ENCODE assay signal across 7 cellular contexts in the genomic region with DNA sequence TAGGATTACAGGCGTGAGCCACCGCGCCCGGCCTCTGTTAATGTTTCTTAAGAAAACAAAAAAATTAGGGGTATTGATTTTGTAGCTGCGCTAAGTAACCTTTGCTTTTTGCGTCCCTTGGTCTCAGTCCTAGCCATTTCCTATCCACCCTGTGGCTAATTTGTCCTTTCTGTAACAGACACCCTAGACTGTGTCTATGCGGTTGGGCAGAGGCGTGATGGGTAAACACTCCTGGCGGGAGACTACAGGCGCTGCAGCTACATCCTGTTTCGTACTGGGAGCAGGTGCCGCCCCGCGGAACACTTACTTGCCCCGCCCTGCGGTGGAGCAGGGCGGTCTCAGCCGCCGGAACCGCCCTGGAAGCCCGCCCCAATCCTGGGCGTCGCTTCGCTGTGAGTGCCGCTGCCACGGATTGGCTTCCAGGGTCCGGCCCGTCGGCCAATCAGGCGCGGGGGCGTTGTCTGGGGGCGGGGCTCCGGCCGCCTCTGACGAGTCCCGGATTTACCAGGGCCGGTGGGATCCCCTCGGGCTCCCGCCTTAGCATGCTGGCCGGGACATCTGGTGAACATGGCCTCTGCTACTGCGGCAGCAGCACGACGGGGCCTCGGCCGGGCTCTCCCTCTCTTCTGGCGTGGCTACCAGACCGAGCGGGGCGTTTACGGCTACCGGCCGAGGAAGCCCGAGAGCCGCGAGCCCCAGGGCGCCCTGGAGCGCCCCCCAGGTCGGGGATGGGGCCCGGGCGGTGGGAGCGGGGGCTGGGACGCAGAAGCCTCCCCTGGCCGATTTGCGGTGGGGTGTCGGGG.
A peak's percentile ranks its signal among the peaks of the same experiment; 100 is the strongest.
DNase-seq lines count a peak whose midpoint lies in the region; ATAC-seq and TF ChIP-seq lines count a peak whose summit lies in the region.

Gene DHTKD1 (plus strand): TSS at position 488 of the 803 bp plus-strand sequence. CDS start 80 bp downstream, at position 568.

- peak; percentile 92 for ATAC-seq in GM18508 (IDR thresholded peaks at IDR 0.05; ENCODE audit: insufficient read depth, unreplicated experiment)
- peak; percentile 95 for ATAC-seq in HG03025 (IDR thresholded peaks at IDR 0.05; ENCODE audit: low FRiP score, unreplicated experiment)

- H3K4me3 ChIP-seq in astrocyte of the spinal cord (ENCODE audit: low read depth, low read length) (peak within 1 kb of the TSS; percentile 90), retinal pigment epithelial cell (ENCODE audit: low read length) (peak within 1 kb of the TSS; percentile 86)

- peak; percentile 96 to 97 for DNase-seq in NCI-H2081 (lab: John Stamatoyannopoulos, UW)
- peak; percentile 98 for DNase-seq in T1000 (lab: John Stamatoyannopoulos, UW)
- peak; percentile 99 for DNase-seq in astrocyte of the spinal cord (ENCODE audit: low read depth, low spot score)
- DNase-seq in hippocampal formation (lab: John Stamatoyannopoulos, UW), result peak; percentile 93 to 99
- DNase-seq in retinal pigment epithelial cell (ENCODE audit: low read depth), result peak; percentile 90

- TF ChIP-seq CTCF in astrocyte of the spinal cord (IDR thresholded peaks at IDR 0.05; ENCODE audit: low read depth, low read length) (peak; percentile 33), retinal pigment epithelial cell (conservative IDR thresholded peaks at IDR 0.05; ENCODE audit: low read depth, low read length) (peak; percentile 45)

- in situ Hi-C loops in astrocyte of the spinal cord (cut with HindIII; ENCODE audit: low sequenced_read_pairs), result no loop called here

Comparison
In these comparisons a context has a peak if more than half of its experiments do, and no peak if none do; other contexts are left out.
1. Peak in every context shown above with its lines: DNase-seq, ATAC-seq and H3K4me3 ChIP-seq.